In the genomic region with DNA sequence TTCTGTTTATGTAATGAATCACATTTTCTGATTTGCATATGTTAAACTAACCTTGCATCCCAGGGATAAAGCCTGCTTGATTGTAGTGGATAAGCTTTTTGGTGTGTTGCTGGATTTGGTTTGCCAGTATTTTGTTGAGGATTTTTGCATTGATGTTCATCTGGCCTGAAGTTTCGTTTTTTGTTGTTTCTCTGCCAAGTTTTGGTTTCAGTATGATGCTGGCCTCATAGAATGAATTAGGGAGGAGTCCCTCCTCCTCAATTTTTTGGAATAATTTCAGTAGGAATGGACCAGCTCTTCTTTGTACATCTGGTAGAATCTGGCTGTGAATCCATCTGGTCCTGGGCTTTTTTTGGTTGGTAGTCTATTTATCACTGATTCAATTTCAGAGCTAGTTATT, we compare ENCODE assay signal across 11 cellular contexts. TPM values are rescaled to one million over a fixed set of nuclear protein-coding genes. Genes with fewer than 3 reads are reported as not detected.
"Had no signal": no experiment of that assay in that cellular context is flagged by ENCODE, and none has a peak within 500 bp of the region (broad histone marks: within the 10 kb centered on the region; RNA-seq: fewer than 3 reads in every experiment).

No MANE protein-coding gene starts in this region.

RNA-seq across cellular contexts. Expression of a gene that starts 23.2 kb away (rescaled TPM):
- total RNA-seq: activated CD4-positive, alpha-beta T cell treated with anti-CD3 and anti-CD28 coated beads, Interleukin-2, amount 10 ng/mL, durations not matched to agents 7 days and 5 days; bronchial epithelial cell; esophagus squamous epithelium; lower lobe of right lung; mononuclear cell; naive thymus-derived CD8-positive, alpha-beta T cell; occipital lobe; right lobe of liver had no signal

RNA-seq across cellular contexts. Expression of a gene that starts 35.8 kb away (rescaled TPM):
- total RNA-seq: activated CD4-positive, alpha-beta T cell treated with anti-CD3 and anti-CD28 coated beads, Interleukin-2, amount 10 ng/mL, durations not matched to agents 7 days and 5 days; bronchial epithelial cell; esophagus squamous epithelium; left cardiac atrium; lower lobe of right lung; mononuclear cell; naive thymus-derived CD8-positive, alpha-beta T cell; psoas muscle; right lobe of liver; WTC11 had no signal

RNA-seq across cellular contexts. Expression of a gene that starts 49.5 kb away (rescaled TPM):
- total RNA-seq: activated CD4-positive, alpha-beta T cell treated with anti-CD3 and anti-CD28 coated beads, Interleukin-2, amount 10 ng/mL, durations not matched to agents 7 days and 5 days; lower lobe of right lung; naive thymus-derived CD8-positive, alpha-beta T cell; right lobe of liver; WTC11 had no signal
